In genomic region chr13:102055116-102055515, GRCh38 we compare ENCODE assay signal across 19 cellular contexts.
DNase-seq lines count a peak whose midpoint lies in the region; ATAC-seq and TF ChIP-seq lines count a peak whose summit lies in the region.
"Had no signal": no experiment of that assay in that cellular context is flagged by ENCODE, and none has a peak within 500 bp of the region (broad histone marks: within the 10 kb centered on the region; RNA-seq: fewer than 3 reads in every experiment).

No MANE protein-coding gene starts in this region.

- no peak for TF ChIP-seq POLR2A in transverse colon (IDR thresholded peaks at IDR 0.05)

- TF ChIP-seq CTCF in VCaP (conservative IDR thresholded peaks at IDR 0.05) (no peak), mucosa of descending colon (IDR thresholded peaks at IDR 0.05) (no peak), transverse colon (IDR thresholded peaks at IDR 0.05) (no peak), chondrocyte (IDR thresholded peaks at IDR 0.05) (no peak)

- ATAC-seq in mucosa of descending colon (peak; percentile 82), GM19467 (IDR thresholded peaks at IDR 0.05; ENCODE audit: unreplicated experiment) (no peak)
- ATAC-seq: CD8-positive, alpha-beta T cell; GM12878; GM23338; HCT116 had no signal

- H3K9me3 ChIP-seq in mucosa of descending colon, result peaks cover 20% of the 10 kb centered on the region
- H3K9me3 ChIP-seq in transverse colon, result peaks cover 17 to 20% of the 10 kb centered on the region in 2 donors

- H3K4me1 Mint-ChIP-seq in chondrocyte (ENCODE audit: low read depth), result no peaks in the 10 kb centered on the region
- H3K4me1 Mint-ChIP-seq: B cell; CD4-positive, CD25-positive, alpha-beta regulatory T cell; GM23338; H9 had no signal

- peaks cover 33% of the 10 kb centered on the region for H3K9me3 Mint-ChIP-seq in chondrocyte (ENCODE audit: low read depth)

- H3K27ac ChIP-seq in VCaP (peak overlapping the region; percentile 71), transverse colon (peak overlapping the region in 3 of 4 donors; percentile 8 to 55 (median 16))
- H3K27ac ChIP-seq: BLaER1, C4-2B had no signal

- peaks cover 4% of the 10 kb centered on the region for H3K36me3 Mint-ChIP-seq in chondrocyte (ENCODE audit: low read depth)
- H3K36me3 Mint-ChIP-seq: CD4-positive, CD25-positive, alpha-beta regulatory T cell; CD8-positive, alpha-beta T cell had no signal

- H3K27ac Mint-ChIP-seq in chondrocyte (ENCODE audit: unreplicated experiment), result no peak overlapping the region
- H3K27ac Mint-ChIP-seq: B cell; CD4-positive, CD25-positive, alpha-beta regulatory T cell; CD8-positive, alpha-beta T cell; GM23338; H9 had no signal

- no peak overlapping the region for H3K4me3 Mint-ChIP-seq in chondrocyte (ENCODE audit: unreplicated experiment)
- H3K4me3 Mint-ChIP-seq: B cell; CD4-positive, CD25-positive, alpha-beta regulatory T cell; CD8-positive, alpha-beta T cell; GM23338; H9 had no signal

- no peak overlapping the region for H3K4me3 ChIP-seq in mucosa of descending colon
- H3K4me3 ChIP-seq in transverse colon, result no peak overlapping the region
- H3K4me3 ChIP-seq: BLaER1, GM12878, GM23338 had no signal

- H3K36me3 ChIP-seq in mucosa of descending colon (ENCODE audit: low read depth), result no peaks in the 10 kb centered on the region
- H3K36me3 ChIP-seq in transverse colon, result no peaks in the 10 kb centered on the region
- H3K36me3 ChIP-seq: BLaER1 had no signal

- intact Hi-C loops in mucosa of descending colon (cut with DNase I, micrococcal nuclease), result no loop called here
- intact Hi-C loops in transverse colon (cut with DNase I; ENCODE audit: low total_unique reads), result no loop called here

- no peaks in the 10 kb centered on the region for H3K27me3 ChIP-seq in transverse colon
- H3K27me3 ChIP-seq: BLaER1 had no signal

- WGBS in transverse colon (ENCODE audit: low coverage in 1 of 2), 2 donors, result 10 to 14% methylated on average over 1 of the region's 1 CpG

- H3K27me3 Mint-ChIP-seq in chondrocyte (ENCODE audit: low read depth), result no peaks in the 10 kb centered on the region
- H3K27me3 Mint-ChIP-seq: B cell; CD4-positive, CD25-positive, alpha-beta regulatory T cell had no signal

- no peak for TF ChIP-seq EP300 in transverse colon (IDR thresholded peaks at IDR 0.05; ENCODE audit: low read depth)

- DNase-seq in mucosa of descending colon, result no peak
- DNase-seq in transverse colon, result no peak
- no peak for DNase-seq in NCI-H2081 treated with DMSO at 0.1 percent for 48 hours (lab: John Stamatoyannopoulos, UW)
- DNase-seq in chondrocyte (ENCODE audit: low spot score), result no peak
- DNase-seq: CD4-positive, CD25-positive, alpha-beta regulatory T cell; CD8-positive, alpha-beta T cell; DMS 273 treated with DMSO at 0.1 percent for 48 hours; DMS79; EL; GDM1; H9 had no signal

- H3K4me1 ChIP-seq in mucosa of descending colon (ENCODE audit: low read depth), result peaks cover 10% of the 10 kb centered on the region
- peaks cover 0 to 14% (median 3%) of the 10 kb centered on the region in 4 donors for H3K4me1 ChIP-seq in transverse colon
- H3K4me1 ChIP-seq: BLaER1 had no signal

- in situ Hi-C loops in transverse colon (cut with MboI; ENCODE audit: low pct_ligation_motif_present in 1 of 4, low pct_unique_long_range_greater_than_20kb in 1 of 4, low sequenced_read_pairs in 3 of 4), result no loop called here
